Comparison of ENCODE assay signal across 8 cellular contexts in genomic region chr1:78045850-78046778, GRCh38. TPM values are rescaled to one million over a fixed set of nuclear protein-coding genes. Genes with fewer than 3 reads are reported as not detected.
DNase-seq lines count a peak whose midpoint lies in the region; ATAC-seq, FAIRE-seq and TF ChIP-seq lines count a peak whose summit lies in the region.

Gene GIPC2, plus strand, starts transcription at chr1:78045966. Its CDS starts 129 bp downstream, at chr1:78046095.

- H3K27me3 ChIP-seq in bronchial epithelial cell (ENCODE audit: control insufficient read depth, insufficient read depth, low read length): no peaks in the 10 kb centered on the region

- DNase-seq in NCI-H774 (lab: John Stamatoyannopoulos, UW) (peak; percentile 18), bronchial epithelial cell (ENCODE audit: low read depth) (no peak), left colon (peak; percentile 64 to 75), NCI-H187 (lab: John Stamatoyannopoulos, UW) (no peak), anterior cingulate cortex (lab: John Stamatoyannopoulos, UW) (no peak)
- DNase-seq in stimulated activated CD4-positive, alpha-beta T cell treated with anti-CD3 and anti-CD28 coated beads, Interleukin-2, amount 100 ng/mL, for 24 hours: peak; percentile 37 to 61

- H3K36me3 ChIP-seq in bronchial epithelial cell (ENCODE audit: control insufficient read depth, insufficient read depth, low read length): no peaks in the 10 kb centered on the region

- no peak for TF ChIP-seq CTCF in bronchial epithelial cell (IDR thresholded peaks at IDR 0.05; ENCODE audit: insufficient read depth, low read length, severe bottlenecking)

- peak within 1 kb of the TSS; percentile 44 for H3K4me3 ChIP-seq in bronchial epithelial cell (ENCODE audit: low read depth, low read length)

- no peak for FAIRE-seq in bronchial epithelial cell (lab: Jason Lieb, UNC)

- ATAC-seq in GM18511 (IDR thresholded peaks at IDR 0.05; ENCODE audit: unreplicated experiment) (peak; percentile 65), left colon (peak; percentile 88), GM21529 (IDR thresholded peaks at IDR 0.05; ENCODE audit: unreplicated experiment) (no peak)

- intact Hi-C loops in left colon (cut with DNase I, micrococcal nuclease): no loop called here

RNA-seq across cellular contexts. Expression of gene GIPC2, which starts in this region (rescaled TPM):
- total RNA-seq in bronchial epithelial cell (0.38 and 1.1 TPM in 2 replicates), left colon (10 to 100 TPM; 30.5 to 32.4 TPM)

Comparison
In these comparisons a context has a peak if more than half of its experiments do, and no peak if none do; other contexts are left out.
1. RNA of gene GIPC2 (total RNA-seq): 30.5 to 32.4 TPM in left colon; 0.38 to 1.1 TPM in bronchial epithelial cell; every median in the first group is over 10 times any median in the second.
2. DNase-seq: peak in NCI-H774 (single experiment), left colon (2 of 2) and stimulated activated CD4-positive, alpha-beta T cell treated with anti-CD3 and anti-CD28 coated beads, Interleukin-2, amount 100 ng/mL, for 24 hours (2 of 2); none in bronchial epithelial cell (single experiment), NCI-H187 (0 of 2) and anterior cingulate cortex (0 of 58).